12 cellular contexts compared by ENCODE assay signal in genomic region chr2:14516844-14517243, GRCh38.
DNase-seq lines count a peak whose midpoint lies in the region; ATAC-seq and TF ChIP-seq lines count a peak whose summit lies in the region.
"Had no signal": no experiment of that assay in that cellular context is flagged by ENCODE, and none has a peak within 500 bp of the region (broad histone marks: within the 10 kb centered on the region; RNA-seq: fewer than 3 reads in every experiment).

No MANE protein-coding gene starts in this region.

- H3K4me3 ChIP-seq in GM12865 (ENCODE audit: low read depth, low read length) (no peak overlapping the region), hepatocyte (no peak overlapping the region)
- H3K4me3 ChIP-seq: vagina had no signal

- no peak overlapping the region for H2AFZ ChIP-seq in hepatocyte

- H3K36me3 ChIP-seq in hepatocyte (replicated peaks; ENCODE audit: insufficient read depth, low read depth), result no peaks in the 10 kb centered on the region
- H3K36me3 ChIP-seq: vagina had no signal

- H3K4me1 ChIP-seq in hepatocyte (ENCODE audit: insufficient read depth), result no peaks in the 10 kb centered on the region
- H3K4me1 ChIP-seq: vagina had no signal

- no peaks in the 10 kb centered on the region for H3K27me3 ChIP-seq in hepatocyte
- H3K27me3 ChIP-seq: vagina had no signal

- no peak for TF ChIP-seq CTCF in GM12865 (IDR thresholded peaks at IDR 0.05; ENCODE audit: insufficient read depth, low read depth, low read length, missing control alignments)
- TF ChIP-seq CTCF in hepatocyte (IDR thresholded peaks at IDR 0.05; ENCODE audit: poor library complexity), result no peak

- peak; percentile 30 for DNase-seq in GM12865 (ENCODE audit: low read depth)
- DNase-seq in T1000 (lab: John Stamatoyannopoulos, UW), result peak; percentile 7
- peak; percentile 82 for DNase-seq in kidney tubule cell (ENCODE audit: low spot score)
- no peak for DNase-seq in DMS153 (lab: John Stamatoyannopoulos, UW)
- no peak for DNase-seq in UCSD-AML1 (lab: John Stamatoyannopoulos, UW; ENCODE audit: unreplicated experiment)
- no peak for DNase-seq in hepatocyte (ENCODE audit: low spot score)
- DNase-seq: activated T-cell treated with anti-CD3 and anti-CD28 coated beads, Interleukin-2, amount 50 U/mL, for 24 hours; DND-41; NCI-H1930 had no signal

- H3K79me2 ChIP-seq in hepatocyte, result no peaks in the 10 kb centered on the region

- WGBS in hepatocyte (ENCODE audit: low lambda C conversion rate, missing lambda C conversion rate), result 90% methylated on average over 1 of the region's 1 CpG

- H3K9me3 ChIP-seq in hepatocyte (ENCODE audit: low read depth), result no peaks in the 10 kb centered on the region
- H3K9me3 ChIP-seq: vagina had no signal

- H4K20me1 ChIP-seq in hepatocyte (ENCODE audit: insufficient read depth, poor library complexity, severe bottlenecking), result no peaks in the 10 kb centered on the region

- H3K9me2 ChIP-seq in hepatocyte (replicated peaks; ENCODE audit: insufficient read depth), result no peaks in the 10 kb centered on the region

- no peak overlapping the region for H3K4me2 ChIP-seq in hepatocyte

- ATAC-seq in HG03469 (IDR thresholded peaks at IDR 0.05; ENCODE audit: unreplicated experiment) (peak; percentile 67), HG02840 (IDR thresholded peaks at IDR 0.05; ENCODE audit: low FRiP score, unreplicated experiment) (no peak)

- no peak overlapping the region for H3K27ac ChIP-seq in hepatocyte
- H3K27ac ChIP-seq: vagina had no signal

Comparison
In these comparisons a context has a peak if more than half of its experiments do, and no peak if none do; other contexts are left out.
1. DNase-seq: peak in GM12865 (single experiment), T1000 (single experiment) and kidney tubule cell (single experiment); none in DMS153 (single experiment), UCSD-AML1 (single experiment) and hepatocyte (single experiment).